Comparison of ENCODE assay signal across 8 cellular contexts in the genomic region with DNA sequence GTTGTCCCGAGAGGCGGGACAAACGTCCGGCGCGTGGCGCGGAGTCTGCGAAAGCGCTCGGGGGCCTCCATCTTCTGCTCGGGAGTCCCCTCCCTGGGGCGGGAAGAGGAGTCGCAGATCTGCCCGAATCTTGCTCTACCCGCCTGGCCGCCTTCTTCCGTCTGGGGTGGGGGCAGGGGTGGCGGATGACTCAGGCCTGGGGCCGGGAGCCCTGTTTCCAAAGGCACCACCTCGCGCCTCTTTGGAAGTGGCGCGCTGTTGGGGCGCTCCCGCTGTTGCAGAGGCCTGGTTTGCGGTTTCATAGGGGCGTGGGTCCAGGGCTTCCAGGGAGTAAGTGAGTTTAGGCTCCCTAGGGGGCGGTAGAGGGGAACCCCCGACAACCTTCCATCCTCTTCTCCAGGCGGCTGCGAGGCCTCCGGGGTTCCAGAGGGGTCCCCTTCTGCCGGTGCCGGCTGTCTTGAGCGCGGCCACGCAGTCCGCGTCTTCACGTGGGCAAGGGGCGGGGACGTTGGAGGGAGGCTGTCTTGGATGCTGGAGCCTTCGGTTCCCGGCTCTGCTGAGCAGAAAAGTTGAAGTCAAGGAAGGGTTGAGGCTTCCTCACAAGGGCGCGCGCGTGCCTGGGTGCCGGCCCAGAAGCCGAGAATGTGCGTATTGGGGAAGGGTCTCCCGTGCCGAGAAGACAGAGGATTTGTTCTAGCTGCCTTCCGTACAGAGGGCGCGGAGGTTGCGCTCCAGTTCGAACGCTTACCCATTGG. TPM values are rescaled to one million over a fixed set of nuclear protein-coding genes. Genes with fewer than 3 reads are reported as not detected.
DNase-seq lines count a peak whose midpoint lies in the region; ATAC-seq and TF ChIP-seq lines count a peak whose summit lies in the region.

No MANE protein-coding gene starts in this region.

- H3K9ac ChIP-seq in mesendoderm (ENCODE audit: low read length), result peak overlapping the region; percentile 32

- H2BK5ac ChIP-seq in mesendoderm (ENCODE audit: low read length), result no peak overlapping the region

- H3K23ac ChIP-seq in mesendoderm (ENCODE audit: low read length), result peak overlapping the region; percentile 6

- POLR2A ChIA-PET in CD8-positive, alpha-beta memory T cell (lab: Charles Lee), result no interaction called here

- CTCF ChIA-PET in Calu3 (lab: Charles Lee), result no interaction called here
- CTCF ChIA-PET in CD8-positive, alpha-beta memory T cell (lab: Charles Lee), result no interaction called here

- peak overlapping the region; percentile 69 for H3K18ac ChIP-seq in mesendoderm (ENCODE audit: low read length)

- H3K4ac ChIP-seq in mesendoderm (ENCODE audit: low read depth, low read length), result no peak overlapping the region

- no peak overlapping the region for H2BK120ac ChIP-seq in mesendoderm (ENCODE audit: low read depth, low read length)

- no peak for ATAC-seq in GM21423 (IDR thresholded peaks at IDR 0.05; ENCODE audit: unreplicated experiment)

- peaks cover 24% of the 10 kb centered on the region for H3K36me3 Mint-ChIP-seq in Calu3 (ENCODE audit: insufficient read depth, unreplicated experiment)
- H3K36me3 Mint-ChIP-seq in CD8-positive, alpha-beta memory T cell, result no peaks in the 10 kb centered on the region

- H3K27me3 ChIP-seq in HAP-1 (ENCODE audit: low read depth) (no peaks in the 10 kb centered on the region), brain microvascular endothelial cell (replicated peaks) (peaks cover 67% of the 10 kb centered on the region), mesendoderm (ENCODE audit: insufficient read depth, low read length, poor library complexity) (peaks cover 28% of the 10 kb centered on the region)
- H3K27me3 ChIP-seq in CD8-positive, alpha-beta memory T cell (ENCODE audit: insufficient read depth, low read length, poor library complexity, severe bottlenecking), result peaks cover 15% of the 10 kb centered on the region

- peak overlapping the region; percentile 59 for H3K4me3 Mint-ChIP-seq in Calu3 (ENCODE audit: low read depth, unreplicated experiment)
- no peak overlapping the region for H3K4me3 Mint-ChIP-seq in CD8-positive, alpha-beta memory T cell

- no peak overlapping the region for H4K5ac ChIP-seq in mesendoderm (ENCODE audit: low read length)

- WGBS in mesendoderm (ENCODE audit: extremely low coverage, insufficient coverage, low lambda C conversion rate), result no CpG with 5 or more reads among the region's 60 CpGs

- H3K27me3 Mint-ChIP-seq in Calu3 (ENCODE audit: unreplicated experiment), result no peaks in the 10 kb centered on the region
- H3K27me3 Mint-ChIP-seq in CD8-positive, alpha-beta memory T cell, result peaks cover 26 to 44% of the 10 kb centered on the region in 2 donors

- in situ Hi-C loops in HAP-1 (cut with MboI; ENCODE audit: low sequenced_read_pairs), result loop anchor here (5.0 kb wide), 1 partner anchor 346 kb away; no protein-coding TSS in a partner anchor
- in situ Hi-C loops in brain microvascular endothelial cell (cut with HindIII; ENCODE audit: low pct_ligation_motif_present, low sequenced_read_pairs), result no loop called here

- H3K79me2 ChIP-seq in mesendoderm (ENCODE audit: control insufficient read depth, insufficient read depth, low read length), result peaks cover 5% of the 10 kb centered on the region

- H3K9me3 Mint-ChIP-seq in Calu3 (ENCODE audit: low read depth, unreplicated experiment), result no peaks in the 10 kb centered on the region
- no peaks in the 10 kb centered on the region for H3K9me3 Mint-ChIP-seq in CD8-positive, alpha-beta memory T cell

- H3K9me3 ChIP-seq in HAP-1, result no peaks in the 10 kb centered on the region
- no peaks in the 10 kb centered on the region for H3K9me3 ChIP-seq in CD8-positive, alpha-beta memory T cell (ENCODE audit: low read length)

- H3K79me1 ChIP-seq in mesendoderm (ENCODE audit: low read length), result no peaks in the 10 kb centered on the region

- no peak overlapping the region for H4K8ac ChIP-seq in mesendoderm (ENCODE audit: low read depth, low read length)

- peaks cover 3% of the 10 kb centered on the region for H3K36me3 ChIP-seq in HAP-1 (replicated peaks)
- H3K36me3 ChIP-seq in brain microvascular endothelial cell (replicated peaks), result no peaks in the 10 kb centered on the region
- no peaks in the 10 kb centered on the region for H3K36me3 ChIP-seq in mesendoderm (ENCODE audit: control insufficient read depth, insufficient read depth, low read length)
- H3K36me3 ChIP-seq in CD8-positive, alpha-beta memory T cell (ENCODE audit: insufficient read depth, low read length), result no peaks in the 10 kb centered on the region

- H3K56ac ChIP-seq in mesendoderm (ENCODE audit: low read length), result peak overlapping the region; percentile 77

- no peak overlapping the region for H3K27ac ChIP-seq in brain microvascular endothelial cell
- H3K27ac ChIP-seq in mesendoderm (ENCODE audit: low read depth, low read length), result no peak overlapping the region
- no peak overlapping the region for H3K27ac ChIP-seq in CD8-positive, alpha-beta memory T cell (ENCODE audit: low read depth, low read length)

- no TSS peak for BruUV-seq in Calu3 (replicated peaks; lab: Mats Ljungman, UMichigan)

- intact Hi-C loops in Calu3 (cut with micrococcal nuclease; ENCODE audit: unreplicated experiment), result loop anchor here (10.0 kb wide), 1 partner anchor 72 kb away; no protein-coding TSS in a partner anchor

- DNase-seq in Calu3 (peak; percentile 70), HAP-1 (ENCODE audit: low spot score in 2 of 2) (peak; percentile 80 to 88), brain microvascular endothelial cell (no peak), mesendoderm (peak; percentile 84), hypothalamus (lab: John Stamatoyannopoulos, UW) (no peak)
- DNase-seq in activated CD4-positive, alpha-beta T cell treated with anti-CD3 and anti-CD28 coated beads, Interleukin-2, amount 50 U/mL, for 4 hours, result no peak
- no peak for DNase-seq in CD8-positive, alpha-beta memory T cell

- peak overlapping the region; percentile 64 for H3K4me2 ChIP-seq in mesendoderm (ENCODE audit: low read length)

- no peak overlapping the region for H2BK15ac ChIP-seq in mesendoderm (replicated peaks; ENCODE audit: low read depth)

- TF ChIP-seq CTCF in Calu3 (IDR thresholded peaks at IDR 0.05; ENCODE audit: unreplicated experiment), result no peak
- peak; percentile 65 for TF ChIP-seq CTCF in brain microvascular endothelial cell (IDR thresholded peaks at IDR 0.05; ENCODE audit: low read depth, low read length, missing control alignments)

- H3K4me1 Mint-ChIP-seq in Calu3 (ENCODE audit: low read depth, unreplicated experiment), result no peaks in the 10 kb centered on the region
- H3K4me1 Mint-ChIP-seq in CD8-positive, alpha-beta memory T cell, result peaks cover 7 to 13% (median 8%) of the 10 kb centered on the region in 3 donors

- peaks cover 18% of the 10 kb centered on the region for H3K4me1 ChIP-seq in HAP-1
- no peaks in the 10 kb centered on the region for H3K4me1 ChIP-seq in mesendoderm (ENCODE audit: control insufficient read depth, low read depth, low read length)
- H3K4me1 ChIP-seq in CD8-positive, alpha-beta memory T cell (ENCODE audit: insufficient read depth, low read length), result peaks cover 4% of the 10 kb centered on the region

- no peak overlapping the region for H3K27ac Mint-ChIP-seq in Calu3 (ENCODE audit: unreplicated experiment)
- no peak overlapping the region for H3K27ac Mint-ChIP-seq in CD8-positive, alpha-beta memory T cell

- no peak overlapping the region for H2AK5ac ChIP-seq in mesendoderm (ENCODE audit: low read length)

- peak overlapping the region; percentile 80 for H3K4me3 ChIP-seq in HAP-1
- no peak overlapping the region for H3K4me3 ChIP-seq in brain microvascular endothelial cell (ENCODE audit: low read depth, low read length)
- no peak overlapping the region for H3K4me3 ChIP-seq in mesendoderm (ENCODE audit: low read length)
- H3K4me3 ChIP-seq in CD8-positive, alpha-beta memory T cell (ENCODE audit: low read length), result no peak overlapping the region

RNA-seq across cellular contexts. Expression of gene TFAP2C, which starts 2.6 kb away (rescaled TPM):
- total RNA-seq in Calu3 (2022), result 3.1 and 3.4 TPM in 2 replicates
- 6.7 TPM for polyA plus RNA-seq in mesendoderm (2013, experiment 1 of 2)
- 7.2 TPM for polyA plus RNA-seq in mesendoderm (2013, experiment 2 of 2)
- total RNA-seq in CD8-positive, alpha-beta memory T cell, result not detected
- not detected for polyA plus RNA-seq in CD8-positive, alpha-beta memory T cell

Comparison
In these comparisons a context has a peak if more than half of its experiments do, and no peak if none do; other contexts are left out.
1. DNase-seq: peak in Calu3 (single experiment), HAP-1 (2 of 2) and mesendoderm (single experiment); none in brain microvascular endothelial cell (single experiment), hypothalamus (0 of 51), activated CD4-positive, alpha-beta T cell treated with anti-CD3 and anti-CD28 coated beads, Interleukin-2, amount 50 U/mL, for 4 hours (0 of 2) and CD8-positive, alpha-beta memory T cell (0 of 5).